Comparison of ENCODE assay signal across 14 cellular contexts in genomic region chr18:501406-501714, GRCh38. TPM values are rescaled to one million over a fixed set of nuclear protein-coding genes. Genes with fewer than 3 reads are reported as not detected.
A peak's percentile ranks its signal among the peaks of the same experiment; 100 is the strongest.
DNase-seq lines count a peak whose midpoint lies in the region; ATAC-seq, FAIRE-seq and TF ChIP-seq lines count a peak whose summit lies in the region.
"Had no signal": no experiment of that assay in that cellular context is flagged by ENCODE, and none has a peak within 500 bp of the region (broad histone marks: within the 10 kb centered on the region; RNA-seq: fewer than 3 reads in every experiment).

No MANE protein-coding gene starts in this region.

- H3K9me3 ChIP-seq in left ventricle myocardium inferior (replicated peaks) (no peaks in the 10 kb centered on the region), esophagus muscularis mucosa (no peaks in the 10 kb centered on the region)

- DNase-seq in left ventricle myocardium inferior (no peak), cardiac septum (ENCODE audit: low spot score) (no peak), esophagus muscularis mucosa (ENCODE audit: extremely low spot score) (no peak), NOMO-1 (lab: John Stamatoyannopoulos, UW; ENCODE audit: unreplicated experiment in 2 of 2) (no peak), GM12892 (ENCODE audit: insufficient read length) (no peak)
- no peak for DNase-seq in activated effector memory CD4-positive, alpha-beta T cell treated with anti-CD3 and anti-CD28 coated beads, Interleukin-2, amount 50 U/mL, for 16 hours
- DNase-seq: activated CD8-positive, alpha-beta T cell treated with anti-CD3 and anti-CD28 coated beads for 36 hours; NCI-H1694; NCI-H510A had no signal

- TF ChIP-seq POLR2A in esophagus muscularis mucosa (IDR thresholded peaks at IDR 0.05; ENCODE audit: low read depth): no peak
- no peak for TF ChIP-seq POLR2A in GM12892 (IDR thresholded peaks at IDR 0.05; ENCODE audit: low read depth, low read length)

- no peak for ATAC-seq in HG02588 (IDR thresholded peaks at IDR 0.05; ENCODE audit: unreplicated experiment)
- ATAC-seq: activated CD8-positive, alpha-beta T cell treated with anti-CD3 and anti-CD28 coated beads for 36 hours had no signal

- H3K36me3 Mint-ChIP-seq in nephron (ENCODE audit: low read depth): no peaks in the 10 kb centered on the region

- H3K4me3 ChIP-seq in left ventricle myocardium inferior (peak overlapping the region; percentile 61), esophagus muscularis mucosa (peak overlapping the region; percentile 65 to 77 (median 72))
- H3K4me3 ChIP-seq: SK-N-MC had no signal

- peaks cover 76% of the 10 kb centered on the region for H3K27me3 ChIP-seq in left ventricle myocardium inferior (ENCODE audit: low read depth)
- H3K27me3 ChIP-seq in esophagus muscularis mucosa: peaks cover 0 to 18% (median 0%) of the 10 kb centered on the region in 4 donors

- H3K27ac ChIP-seq in left ventricle myocardium inferior (replicated peaks) (no peak overlapping the region), esophagus muscularis mucosa (replicated peaks in 1 of 4) (peak overlapping the region; percentile 44 to 81 (median 67))
- H3K27ac ChIP-seq: SK-N-MC had no signal

- peaks cover 73% of the 10 kb centered on the region for H3K27me3 Mint-ChIP-seq in nephron (ENCODE audit: low read depth)

- H3K4me1 ChIP-seq in left ventricle myocardium inferior (peaks cover 22% of the 10 kb centered on the region), esophagus muscularis mucosa (peaks cover 4 to 41% (median 40%) of the 10 kb centered on the region in 4 donors)

- 60% methylated on average over 11 of the region's 11 CpGs for WGBS in esophagus muscularis mucosa

- TF ChIP-seq CTCF in left ventricle myocardium inferior (IDR thresholded peaks at IDR 0.05; ENCODE audit: borderline replicate concordance) (no peak), esophagus muscularis mucosa (IDR thresholded peaks at IDR 0.05) (no peak), nephron (IDR thresholded peaks at IDR 0.05; ENCODE audit: unreplicated experiment in 3 of 3) (no peak)

- H3K36me3 ChIP-seq in left ventricle myocardium inferior: no peaks in the 10 kb centered on the region
- H3K36me3 ChIP-seq in esophagus muscularis mucosa: no peaks in the 10 kb centered on the region

- H3K4me1 Mint-ChIP-seq in nephron: peaks cover 25% of the 10 kb centered on the region

- FAIRE-seq in GM12892 (lab: Jason Lieb, UNC): no peak
- FAIRE-seq: keratinocyte had no signal

- no peak for TF ChIP-seq EP300 in esophagus muscularis mucosa (IDR thresholded peaks at IDR 0.05)

- H3K9me3 Mint-ChIP-seq in nephron: no peaks in the 10 kb centered on the region
- H3K9me3 Mint-ChIP-seq: activated CD8-positive, alpha-beta T cell treated with anti-CD3 and anti-CD28 coated beads for 36 hours; activated T-helper 2 cell treated with anti-CD3 and anti-CD28 coated beads, Interferon-gamma antibody, Interleukin-2, Interleukin-4, amounts not matched to agents 10 μg/mL and 5 μg/mL and 100 μg/mL, durations not matched to agents 14 hours and 24 hours and 36 hours had no signal

- intact Hi-C loops in left ventricle myocardium inferior (cut with micrococcal nuclease) (no loop called here), cardiac septum (cut with DNase I) (no loop called here), esophagus muscularis mucosa (cut with DNase I) (no loop called here)

- peak overlapping the region; percentile 49 to 63 (median 53) for H3K27ac Mint-ChIP-seq in nephron
- H3K27ac Mint-ChIP-seq: activated CD8-positive, alpha-beta T cell treated with anti-CD3 and anti-CD28 coated beads for 36 hours; activated T-helper 2 cell treated with anti-CD3 and anti-CD28 coated beads, Interferon-gamma antibody, Interleukin-2, Interleukin-4, amounts not matched to agents 10 μg/mL and 5 μg/mL and 100 μg/mL, durations not matched to agents 14 hours and 24 hours and 36 hours had no signal

- H3K4me3 Mint-ChIP-seq in nephron: peak overlapping the region; percentile 86 to 91 (median 89)
- H3K4me3 Mint-ChIP-seq: activated CD8-positive, alpha-beta T cell treated with anti-CD3 and anti-CD28 coated beads for 36 hours had no signal

RNA-seq across cellular contexts. Expression of gene COLEC12, which starts 0.9 kb away (rescaled TPM):
- total RNA-seq in left ventricle myocardium inferior: 7.3 TPM
- 5.5 TPM for total RNA-seq in cardiac septum
- 10 to 100 TPM; 17.9 to 36.4 (median 23.5) TPM for total RNA-seq in esophagus muscularis mucosa
- not detected for polyA plus RNA-seq in GM12892 (2012; ENCODE audit: missing spikeins)
- total RNA-seq: activated CD8-positive, alpha-beta T cell treated with anti-CD3 and anti-CD28 coated beads for 36 hours; activated T-helper 2 cell treated with anti-CD3 and anti-CD28 coated beads, Interferon-gamma antibody, Interleukin-2, Interleukin-4, amounts not matched to agents 10 μg/mL and 5 μg/mL and 100 μg/mL, durations not matched to agents 14 hours and 24 hours and 36 hours had no signal
- polyA plus RNA-seq: keratinocyte had no signal
